23 cellular contexts compared by ENCODE assay signal in the genomic region with DNA sequence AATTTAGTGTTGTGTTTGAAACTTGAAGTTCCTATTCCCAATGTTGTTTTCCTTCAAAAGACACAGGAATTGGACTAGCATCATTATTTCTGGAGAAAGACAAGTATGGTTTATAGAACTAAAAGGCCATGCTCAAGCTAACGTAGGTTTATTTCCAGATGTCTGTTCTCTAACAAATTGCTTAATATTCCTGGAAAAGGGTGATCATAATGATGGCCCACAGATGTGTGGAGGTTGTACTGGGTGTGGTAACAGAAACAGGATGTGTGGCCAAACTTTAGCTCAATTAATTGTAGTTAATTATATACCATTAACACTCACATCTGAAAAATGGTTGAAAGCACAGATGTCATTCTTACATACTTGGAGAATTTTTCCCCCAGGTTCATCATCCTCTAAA.
DNase-seq lines count a peak whose midpoint lies in the region; ATAC-seq and TF ChIP-seq lines count a peak whose summit lies in the region.
"Had no signal": no experiment of that assay in that cellular context is flagged by ENCODE, and none has a peak within 500 bp of the region (broad histone marks: within the 10 kb centered on the region; RNA-seq: fewer than 3 reads in every experiment).

No MANE protein-coding gene starts in this region.

- no peak overlapping the region for H3K4me3 Mint-ChIP-seq in central memory CD8-positive, alpha-beta T cell
- H3K4me3 Mint-ChIP-seq: activated B cell treated with CpG ODN at 0.5 μM for 24 hours, brain, nephron had no signal

- no peaks in the 10 kb centered on the region for H3K9me3 Mint-ChIP-seq in central memory CD8-positive, alpha-beta T cell
- H3K9me3 Mint-ChIP-seq: activated B cell treated with CpG ODN at 0.5 μM for 24 hours, brain, nephron had no signal

- TF ChIP-seq CTCF in right atrium auricular region (IDR thresholded peaks at IDR 0.05) = no peak

- no peaks in the 10 kb centered on the region for H3K9me3 ChIP-seq in right atrium auricular region
- H3K9me3 ChIP-seq: esophagus muscularis mucosa, left lung, ovary, right lobe of liver had no signal

- ATAC-seq in Right ventricle myocardium inferior = peak; percentile 68
- ATAC-seq in central memory CD8-positive, alpha-beta T cell (replicated peaks; ENCODE audit: extremely low read depth, poor library complexity, severe bottlenecking) = peak; percentile 28
- peak; percentile 61 for ATAC-seq in sciatic nerve
- no peak for ATAC-seq in GM18870 (IDR thresholded peaks at IDR 0.05; ENCODE audit: unreplicated experiment)
- ATAC-seq in GM21367 (IDR thresholded peaks at IDR 0.05; ENCODE audit: unreplicated experiment) = no peak
- ATAC-seq: left lung, right lobe of liver had no signal

- no peak overlapping the region for H3K4me3 ChIP-seq in right atrium auricular region
- H3K4me3 ChIP-seq: esophagus muscularis mucosa, left lung, ovary, right lobe of liver had no signal

- no peaks in the 10 kb centered on the region for H3K36me3 ChIP-seq in right atrium auricular region
- H3K36me3 ChIP-seq: esophagus muscularis mucosa, left lung, ovary, right lobe of liver had no signal

- no peaks in the 10 kb centered on the region for H3K4me1 ChIP-seq in right atrium auricular region
- H3K4me1 ChIP-seq: right lobe of liver had no signal

- H3K27me3 Mint-ChIP-seq in central memory CD8-positive, alpha-beta T cell = peaks cover 46% of the 10 kb centered on the region
- H3K27me3 Mint-ChIP-seq: brain had no signal

- peaks cover 11% of the 10 kb centered on the region for H3K4me1 Mint-ChIP-seq in central memory CD8-positive, alpha-beta T cell
- H3K4me1 Mint-ChIP-seq: brain, nephron had no signal

- no peaks in the 10 kb centered on the region for H3K27me3 ChIP-seq in right atrium auricular region
- H3K27me3 ChIP-seq: esophagus muscularis mucosa, left lung, ovary, right lobe of liver had no signal

- intact Hi-C loops in Right ventricle myocardium inferior (cut with DNase I) = loop anchor here (5.0 kb wide), 1 partner anchor 37 kb away; no protein-coding TSS in a partner anchor
- intact Hi-C loops in sciatic nerve (cut with DNase I) = no loop called here

- DNase-seq in Right ventricle myocardium inferior (ENCODE audit: missing footprints) (no peak), right atrium auricular region (ENCODE audit: low spot score) (no peak), NCI-H69 (lab: John Stamatoyannopoulos, UW) (peak; percentile 50), sciatic nerve (ENCODE audit: low spot score) (no peak), globus pallidus (ENCODE audit: low spot score) (no peak)
- no peak for DNase-seq in central memory CD8-positive, alpha-beta T cell (ENCODE audit: low spot score in 2 of 2)
- DNase-seq: activated B cell treated with CpG ODN at 0.5 μM for 24 hours; activated CD4-positive, alpha-beta T cell treated with anti-CD3 and anti-CD28 coated beads, Interleukin-2, amount 50 U/mL, for 48 hours; activated gamma-delta T cell; effector memory CD4-positive, alpha-beta T cell; IMR-90; left lung; midbrain; NCI-H1436 treated with DMSO at 0.1 percent for 48 hours; NCI-H2171 treated with DMSO at 0.1 percent for 48 hours; NCI-H526 treated with DMSO at 0.1 percent for 48 hours; ovary; right lobe of liver had no signal

- H3K27ac ChIP-seq in right atrium auricular region = peak overlapping the region in 1 of 2 donors; percentile 47
- H3K27ac ChIP-seq: left lung, ovary, right lobe of liver had no signal

- peaks cover 3% of the 10 kb centered on the region for H3K36me3 Mint-ChIP-seq in central memory CD8-positive, alpha-beta T cell (ENCODE audit: insufficient read depth)
- H3K36me3 Mint-ChIP-seq: brain had no signal

- no peak overlapping the region for H3K27ac Mint-ChIP-seq in central memory CD8-positive, alpha-beta T cell (ENCODE audit: low read depth)
- H3K27ac Mint-ChIP-seq: activated B cell treated with CpG ODN at 0.5 μM for 24 hours, brain, nephron had no signal

Comparison
In these comparisons a context has a peak if more than half of its experiments do, and no peak if none do; other contexts are left out.
1. ATAC-seq: peak in Right ventricle myocardium inferior (single experiment), central memory CD8-positive, alpha-beta T cell (single experiment) and sciatic nerve (single experiment); none in GM18870 (single experiment) and GM21367 (single experiment).